ENCODE assay signal across 1 cellular context in the genomic region with DNA sequence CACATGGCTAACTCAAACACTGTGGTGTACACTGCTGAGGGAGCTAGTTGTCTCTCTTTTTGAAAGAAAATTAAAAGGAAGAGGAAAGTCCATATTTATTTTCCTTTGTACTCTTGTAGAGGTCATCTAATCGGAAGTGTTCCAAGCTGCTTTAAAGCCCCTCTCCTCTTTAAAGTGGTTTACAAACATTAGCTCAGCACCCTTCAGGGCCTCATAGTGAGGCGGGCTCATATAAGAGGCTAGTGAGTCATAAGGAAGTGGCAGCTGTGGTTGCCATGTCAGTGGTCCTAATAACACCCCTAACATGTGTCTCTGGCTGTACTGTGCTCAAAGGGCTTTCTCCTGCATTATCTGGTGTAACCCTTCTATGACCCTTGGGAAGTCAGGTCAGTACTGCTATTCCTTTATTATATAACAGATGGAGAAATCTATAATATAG.
TF ChIP-seq lines count a peak whose summit lies in the region.

No MANE protein-coding gene starts in this region.

TF ChIP-seq in HEK293, 187 proteins besides CTCF, POLR2A, EP300 and RAD21 (continued from another document):
- TF ChIP-seq, protein P1, sequence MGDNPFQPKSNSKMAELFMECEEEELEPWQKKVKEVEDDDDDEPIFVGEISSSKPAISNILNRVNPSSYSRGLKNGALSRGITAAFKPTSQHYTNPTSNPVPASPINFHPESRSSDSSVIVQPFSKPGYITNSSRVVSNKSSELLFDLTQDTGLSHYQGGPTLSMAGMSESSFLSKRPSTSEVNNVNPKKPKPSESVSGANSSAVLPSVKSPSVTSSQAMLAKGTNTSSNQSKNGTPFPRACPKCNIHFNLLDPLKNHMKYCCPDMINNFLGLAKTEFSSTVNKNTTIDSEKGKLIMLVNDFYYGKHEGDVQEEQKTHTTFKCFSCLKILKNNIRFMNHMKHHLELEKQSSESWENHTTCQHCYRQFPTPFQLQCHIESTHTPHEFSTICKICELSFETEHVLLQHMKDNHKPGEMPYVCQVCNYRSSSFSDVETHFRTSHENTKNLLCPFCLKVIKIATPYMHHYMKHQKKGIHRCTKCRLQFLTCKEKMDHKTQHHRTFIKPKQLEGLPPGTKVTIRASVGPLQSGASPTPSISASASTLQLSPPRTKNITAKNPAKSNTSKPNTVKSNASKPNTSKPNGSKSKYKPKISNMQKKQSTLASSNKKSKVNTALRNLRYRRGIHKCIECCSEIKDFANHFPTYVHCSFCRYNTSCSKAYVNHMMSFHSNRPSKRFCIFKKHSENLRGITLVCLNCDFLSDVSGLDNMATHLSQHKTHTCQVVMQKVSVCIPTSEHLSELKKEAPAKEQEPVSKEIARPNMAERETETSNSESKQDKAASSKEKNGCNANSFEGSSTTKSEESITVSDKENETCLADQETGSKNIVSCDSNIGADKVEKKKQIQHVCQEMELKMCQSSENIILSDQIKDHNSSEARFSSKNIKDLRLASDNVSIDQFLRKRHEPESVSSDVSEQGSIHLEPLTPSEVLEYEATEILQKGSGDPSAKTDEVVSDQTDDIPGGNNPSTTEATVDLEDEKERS (tag by site-specific recombination; IDR thresholded peaks at IDR 0.05) = no peak
- TF ChIP-seq IKZF3 (tag by site-specific recombination; IDR thresholded peaks at IDR 0.05) (no peak), ZNF433 (tag by site-specific recombination; IDR thresholded peaks at IDR 0.05; ENCODE audit: low read depth) (no peak), ZNF394 (tag by site-specific recombination; IDR thresholded peaks at IDR 0.05; ENCODE audit: borderline replicate concordance) (no peak)
- TF ChIP-seq, protein P2, sequence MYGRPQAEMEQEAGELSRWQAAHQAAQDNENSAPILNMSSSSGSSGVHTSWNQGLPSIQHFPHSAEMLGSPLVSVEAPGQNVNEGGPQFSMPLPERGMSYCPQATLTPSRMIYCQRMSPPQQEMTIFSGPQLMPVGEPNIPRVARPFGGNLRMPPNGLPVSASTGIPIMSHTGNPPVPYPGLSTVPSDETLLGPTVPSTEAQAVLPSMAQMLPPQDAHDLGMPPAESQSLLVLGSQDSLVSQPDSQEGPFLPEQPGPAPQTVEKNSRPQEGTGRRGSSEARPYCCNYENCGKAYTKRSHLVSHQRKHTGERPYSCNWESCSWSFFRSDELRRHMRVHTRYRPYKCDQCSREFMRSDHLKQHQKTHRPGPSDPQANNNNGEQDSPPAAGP (tag by site-specific recombination; IDR thresholded peaks at IDR 0.05) = no peak
TF ChIP-seq in HEK293: peak in this region for 4.
